7 cellular contexts compared by ENCODE assay signal in genomic region chr2:158234497-158234896, GRCh38.
"Had no signal": no experiment of that assay in that cellular context is flagged by ENCODE, and none has a peak within 500 bp of the region (broad histone marks: within the 10 kb centered on the region; RNA-seq: fewer than 3 reads in every experiment).

No MANE protein-coding gene starts in this region.

- H3K4me1 ChIP-seq: HAP-1 had no signal

- H3K36me3 ChIP-seq: HAP-1 had no signal

- H2AFZ ChIP-seq: GM23248 had no signal

- H3K27ac ChIP-seq: GM23248, HL-60 had no signal

- H3K4me3 ChIP-seq: GM23248, HAP-1 had no signal

- H3K9me3 ChIP-seq: HAP-1 had no signal

- H3K9ac ChIP-seq: GM23248 had no signal

- DNase-seq: GM23248, GOT3, H7 had no signal

- ATAC-seq: HCT116, HepG2 had no signal
